ENCODE assay signal across 7 cellular contexts in the genomic region with DNA sequence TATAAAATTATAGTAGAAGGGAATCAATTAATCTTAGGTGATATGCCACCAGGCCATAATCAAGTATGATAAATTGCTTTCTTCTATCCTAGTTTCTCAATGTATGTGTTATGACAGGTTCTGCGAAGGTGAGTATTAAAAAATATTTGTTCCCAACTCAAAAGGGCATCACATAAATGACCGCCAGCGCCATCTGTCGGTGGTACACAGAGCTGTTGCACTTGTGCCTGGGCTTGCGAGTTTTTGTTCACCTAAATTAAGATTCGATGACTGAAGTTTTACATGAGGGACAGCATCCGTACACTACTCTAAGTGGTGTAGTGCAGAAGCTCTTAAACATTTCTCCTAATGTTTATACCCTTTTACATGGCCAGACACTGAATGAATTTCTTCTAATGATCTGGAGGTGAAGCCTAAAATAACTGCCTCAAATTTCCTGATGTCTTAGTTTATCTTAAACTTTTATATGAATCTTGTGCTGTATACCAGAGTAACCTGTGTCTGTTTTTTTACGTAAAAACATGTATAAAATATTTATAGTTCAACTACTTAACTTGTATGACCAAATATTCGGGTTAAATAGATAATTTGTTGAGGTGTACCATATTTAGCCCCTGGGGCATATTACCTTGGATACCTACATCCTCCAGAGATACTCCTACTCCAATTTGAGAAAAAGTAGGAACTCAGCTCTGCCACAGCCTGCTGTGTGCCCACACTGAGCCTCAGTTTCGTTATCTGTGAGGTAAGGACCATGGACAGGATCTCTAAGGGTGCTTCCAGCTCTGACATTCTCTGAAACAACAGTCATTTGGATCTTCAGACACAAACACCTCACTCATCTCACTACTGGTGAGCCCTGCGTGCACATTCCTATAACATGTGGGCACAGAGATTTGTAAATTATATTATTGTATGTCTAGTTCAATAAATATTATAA.
DNase-seq lines count a peak whose midpoint lies in the region; ATAC-seq and TF ChIP-seq lines count a peak whose summit lies in the region.

No MANE protein-coding gene starts in this region.

- WGBS in GM23248 (ENCODE audit: low coverage in 1 of 2, low lambda C conversion rate in 2 of 2, missing lambda C conversion rate in 2 of 2), 2 experiments = 57 to 60% methylated on average over 11 of the region's 11 CpGs

- TF ChIP-seq CTCF in choroid plexus epithelial cell (conservative IDR thresholded peaks at IDR 0.05; ENCODE audit: low read depth, low read length) (peak; percentile 89), lower lobe of right lung (IDR thresholded peaks at IDR 0.05) (peak; percentile 70)

- in situ Hi-C loops in GM23248 (cut with MboI) = no loop called here

- no peak overlapping the region for H3K27ac ChIP-seq in GM23248
- no peak overlapping the region for H3K27ac ChIP-seq in lower lobe of right lung

- H3K79me2 ChIP-seq in GM23248 (ENCODE audit: insufficient read depth) = peaks cover 44% of the 10 kb centered on the region; the same call in 1 of the 2 replicates

- H4K20me1 ChIP-seq in GM23248 (ENCODE audit: insufficient read depth) = no peaks in the 10 kb centered on the region; the same call in 1 of the 2 replicates

- no peak overlapping the region for H2AFZ ChIP-seq in GM23248

- ATAC-seq in lower lobe of right lung (peak; percentile 54 to 68), GM18519 (IDR thresholded peaks at IDR 0.05; ENCODE audit: low FRiP score, unreplicated experiment) (no peak), HG03354 (IDR thresholded peaks at IDR 0.05; ENCODE audit: poor library complexity, severe bottlenecking, unreplicated experiment) (no peak)

- no peaks in the 10 kb centered on the region for H3K9me3 ChIP-seq in GM23248 (ENCODE audit: low read depth)
- H3K9me3 ChIP-seq in lower lobe of right lung = no peaks in the 10 kb centered on the region

- H3F3A ChIP-seq in GM23248 (ENCODE audit: insufficient read depth) = no peaks in the 10 kb centered on the region

- intact Hi-C loops in lower lobe of right lung (cut with DNase I) = no loop called here

- no peaks in the 10 kb centered on the region; the same call in 1 of the 2 replicates for H3K4me1 ChIP-seq in GM23248 (ENCODE audit: insufficient read depth)
- no peaks in the 10 kb centered on the region for H3K4me1 ChIP-seq in lower lobe of right lung

- H3K36me3 ChIP-seq in GM23248 (ENCODE audit: low read depth) (no peaks in the 10 kb centered on the region), lower lobe of right lung (no peaks in the 10 kb centered on the region)

- no peaks in the 10 kb centered on the region for H3K9me2 ChIP-seq in GM23248 (ENCODE audit: insufficient read depth)

- no peak overlapping the region for H3K4me3 ChIP-seq in GM23248
- no peak overlapping the region for H3K4me3 ChIP-seq in choroid plexus epithelial cell (ENCODE audit: low read depth, low read length)
- no peak overlapping the region for H3K4me3 ChIP-seq in lower lobe of right lung

- DNase-seq in DMS53 (lab: John Stamatoyannopoulos, UW) (peak; percentile 50), GM23248 (peak; percentile 70), NOMO-1 treated with DMSO at 0.1 percent for 48 hours (lab: John Stamatoyannopoulos, UW; ENCODE audit: unreplicated experiment) (peak; percentile 22), choroid plexus epithelial cell (ENCODE audit: low read depth) (peak; percentile 75), lower lobe of right lung (peak; percentile 68)

- H3K4me2 ChIP-seq in GM23248 (ENCODE audit: unreplicated experiment) = no peak overlapping the region

- no peak overlapping the region for H3K9ac ChIP-seq in GM23248

- H3K27me3 ChIP-seq in GM23248 (replicated peaks; ENCODE audit: insufficient read depth) = no peaks in the 10 kb centered on the region
- no peaks in the 10 kb centered on the region for H3K27me3 ChIP-seq in lower lobe of right lung (ENCODE audit: low read depth)

Comparison
In these comparisons a context has a peak if more than half of its experiments do, and no peak if none do; other contexts are left out.
1. DNase-seq: peak in every context shown above with its lines; median percentile 75 in choroid plexus epithelial cell; 70 in GM23248; 68 in lower lobe of right lung; 50 in DMS53; 22 in NOMO-1 treated with DMSO at 0.1 percent for 48 hours.
2. ATAC-seq: peak in lower lobe of right lung (2 of 2); none in GM18519 (single experiment) and HG03354 (single experiment).